8 cellular contexts compared by ENCODE assay signal in the genomic region with DNA sequence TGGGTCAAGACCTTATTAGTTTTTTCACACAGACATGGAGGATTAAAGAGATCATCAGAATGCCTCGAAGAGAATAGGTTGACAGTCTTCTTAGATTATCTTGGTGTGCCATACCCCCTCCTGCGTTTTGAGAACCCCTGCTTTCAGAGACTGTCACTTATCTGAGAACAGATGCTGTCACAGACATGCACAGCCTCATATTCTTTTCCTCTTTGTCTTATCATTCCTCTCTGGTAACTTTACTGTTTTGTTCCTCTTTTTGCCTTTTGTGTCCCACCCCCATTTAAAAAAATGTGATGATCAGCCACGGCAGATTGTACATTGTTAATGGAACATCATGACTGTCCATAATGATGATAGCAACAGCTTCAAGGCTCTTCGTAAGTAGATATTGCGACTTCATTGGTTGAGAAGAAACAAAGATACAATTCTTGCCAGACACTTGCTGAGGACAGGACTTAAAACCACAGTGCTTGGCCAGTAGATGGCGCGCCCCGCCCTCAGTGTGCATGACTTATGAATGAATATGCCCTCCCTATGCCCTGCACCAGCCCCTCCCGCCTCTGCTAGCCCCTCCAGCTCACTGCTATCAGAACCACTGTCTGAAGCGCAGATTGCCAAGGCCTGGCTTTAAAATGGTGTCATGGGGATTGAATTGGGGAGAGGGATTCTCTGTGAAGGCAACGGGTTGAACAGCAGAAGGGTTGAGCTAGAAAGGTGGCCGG. TPM values are rescaled to one million over a fixed set of nuclear protein-coding genes. Genes with fewer than 3 reads are reported as not detected.
A peak's percentile ranks its signal among the peaks of the same experiment; 100 is the strongest.
DNase-seq lines count a peak whose midpoint lies in the region; ATAC-seq lines count a peak whose summit lies in the region.

No MANE protein-coding gene starts in this region.

- ATAC-seq in HG03196 (IDR thresholded peaks at IDR 0.05; ENCODE audit: unreplicated experiment) (peak; percentile 32), GM18861 (IDR thresholded peaks at IDR 0.05; ENCODE audit: unreplicated experiment) (no peak)

- DNase-seq in G401 (ENCODE audit: low spot score) (peak; percentile 92), NCI-H524 treated with DMSO at 0.1 percent for 48 hours (lab: John Stamatoyannopoulos, UW) (peak; percentile 63), left kidney (ENCODE audit: low read depth, low spot score) (peak; percentile 91)
- DNase-seq in activated CD4-positive, alpha-beta T cell treated with anti-CD3 and anti-CD28 coated beads for 1 hour: peak; percentile 81
- DNase-seq in central memory CD4-positive, alpha-beta T cell: peak; percentile 79
- DNase-seq in stimulated activated CD4-positive, alpha-beta T cell treated with anti-CD3 and anti-CD28 coated beads, Interleukin-4, amount 100 ng/mL, for 1 hour: peak; percentile 92

- in situ Hi-C loops in G401 (cut with HindIII; ENCODE audit: low sequenced_read_pairs): no loop called here

RNA-seq across cellular contexts. Expression of a gene that starts 2.6 kb away (rescaled TPM):
- 19.9 and 24.0 TPM in 2 replicates for total RNA-seq in G401 (2014; rRNA removed; shearing (Covaris generic))

RNA-seq across cellular contexts. Expression of a gene that starts 8.1 kb away (rescaled TPM):
- total RNA-seq in G401 (2014; rRNA removed; shearing (Covaris generic)): 20.5 and 21.3 TPM in 2 replicates
